ENCODE assay signal across 2 cellular contexts in the genomic region with DNA sequence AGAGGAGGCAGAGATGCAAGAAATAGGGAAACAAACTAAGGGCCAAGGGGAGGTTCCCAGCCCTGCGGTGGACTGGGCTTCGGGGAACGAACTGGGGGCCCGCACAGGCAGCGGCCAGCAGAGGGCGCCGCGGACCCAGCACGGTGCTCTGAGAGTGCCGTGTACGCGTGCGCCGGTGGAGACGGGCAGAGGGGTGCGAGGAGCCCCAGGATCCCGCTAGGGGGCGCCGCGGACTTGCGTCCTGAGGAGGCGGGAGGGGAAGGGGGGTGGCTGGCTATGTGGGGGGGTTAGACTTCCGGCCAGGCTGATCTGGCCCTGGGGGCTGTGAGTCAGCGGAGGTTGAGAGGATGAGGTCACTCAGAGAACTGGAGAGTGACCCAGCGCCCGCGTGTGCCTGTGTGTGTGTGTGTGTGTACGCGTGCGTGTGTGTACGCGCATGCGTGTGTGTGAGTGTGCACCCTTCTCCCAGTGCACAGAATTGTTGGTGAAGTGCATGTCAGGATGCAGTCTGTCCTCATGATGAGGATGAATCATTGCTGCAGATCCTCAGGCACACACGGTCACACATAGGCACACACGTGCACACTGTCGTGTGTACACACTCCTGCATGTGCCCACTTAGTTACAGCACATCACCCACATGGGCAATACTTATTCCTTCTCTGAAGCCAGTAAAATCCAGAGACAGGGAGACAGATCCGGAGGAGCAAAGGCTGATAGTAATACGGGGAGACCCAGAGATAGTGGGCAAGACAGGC.
TF ChIP-seq lines count a peak whose summit lies in the region.

No MANE protein-coding gene starts in this region.

TF ChIP-seq in HCT116, 20 proteins besides CTCF, POLR2A, EP300 and RAD21:
- no peak for TF ChIP-seq SRF (IDR thresholded peaks at IDR 0.05; ENCODE audit: low read depth)
- TF ChIP-seq, protein P1, sequence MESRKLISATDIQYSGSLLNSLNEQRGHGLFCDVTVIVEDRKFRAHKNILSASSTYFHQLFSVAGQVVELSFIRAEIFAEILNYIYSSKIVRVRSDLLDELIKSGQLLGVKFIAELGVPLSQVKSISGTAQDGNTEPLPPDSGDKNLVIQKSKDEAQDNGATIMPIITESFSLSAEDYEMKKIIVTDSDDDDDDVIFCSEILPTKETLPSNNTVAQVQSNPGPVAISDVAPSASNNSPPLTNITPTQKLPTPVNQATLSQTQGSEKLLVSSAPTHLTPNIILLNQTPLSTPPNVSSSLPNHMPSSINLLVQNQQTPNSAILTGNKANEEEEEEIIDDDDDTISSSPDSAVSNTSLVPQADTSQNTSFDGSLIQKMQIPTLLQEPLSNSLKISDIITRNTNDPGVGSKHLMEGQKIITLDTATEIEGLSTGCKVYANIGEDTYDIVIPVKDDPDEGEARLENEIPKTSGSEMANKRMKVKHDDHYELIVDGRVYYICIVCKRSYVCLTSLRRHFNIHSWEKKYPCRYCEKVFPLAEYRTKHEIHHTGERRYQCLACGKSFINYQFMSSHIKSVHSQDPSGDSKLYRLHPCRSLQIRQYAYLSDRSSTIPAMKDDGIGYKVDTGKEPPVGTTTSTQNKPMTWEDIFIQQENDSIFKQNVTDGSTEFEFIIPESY (IDR thresholded peaks at IDR 0.05; ENCODE audit: extremely low read depth, insufficient replicate concordance, low read length): no peak
- TF ChIP-seq EGR1 (IDR thresholded peaks at IDR 0.05; ENCODE audit: low read depth): no peak
- TF ChIP-seq YY1 (IDR thresholded peaks at IDR 0.05; ENCODE audit: extremely low read depth, insufficient replicate concordance, low read depth, low read length): peak; percentile 31
- peak; percentile 55 for TF ChIP-seq TCF7L2 (IDR thresholded peaks at IDR 0.05; ENCODE audit: borderline replicate concordance, extremely low read depth, insufficient read depth, insufficient read length)
- TF ChIP-seq, protein P2, sequence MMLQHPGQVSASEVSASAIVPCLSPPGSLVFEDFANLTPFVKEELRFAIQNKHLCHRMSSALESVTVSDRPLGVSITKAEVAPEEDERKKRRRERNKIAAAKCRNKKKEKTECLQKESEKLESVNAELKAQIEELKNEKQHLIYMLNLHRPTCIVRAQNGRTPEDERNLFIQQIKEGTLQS (IDR thresholded peaks at IDR 0.05): no peak
- TF ChIP-seq JUND (IDR thresholded peaks at IDR 0.05): no peak
- TF ChIP-seq, protein P3, sequence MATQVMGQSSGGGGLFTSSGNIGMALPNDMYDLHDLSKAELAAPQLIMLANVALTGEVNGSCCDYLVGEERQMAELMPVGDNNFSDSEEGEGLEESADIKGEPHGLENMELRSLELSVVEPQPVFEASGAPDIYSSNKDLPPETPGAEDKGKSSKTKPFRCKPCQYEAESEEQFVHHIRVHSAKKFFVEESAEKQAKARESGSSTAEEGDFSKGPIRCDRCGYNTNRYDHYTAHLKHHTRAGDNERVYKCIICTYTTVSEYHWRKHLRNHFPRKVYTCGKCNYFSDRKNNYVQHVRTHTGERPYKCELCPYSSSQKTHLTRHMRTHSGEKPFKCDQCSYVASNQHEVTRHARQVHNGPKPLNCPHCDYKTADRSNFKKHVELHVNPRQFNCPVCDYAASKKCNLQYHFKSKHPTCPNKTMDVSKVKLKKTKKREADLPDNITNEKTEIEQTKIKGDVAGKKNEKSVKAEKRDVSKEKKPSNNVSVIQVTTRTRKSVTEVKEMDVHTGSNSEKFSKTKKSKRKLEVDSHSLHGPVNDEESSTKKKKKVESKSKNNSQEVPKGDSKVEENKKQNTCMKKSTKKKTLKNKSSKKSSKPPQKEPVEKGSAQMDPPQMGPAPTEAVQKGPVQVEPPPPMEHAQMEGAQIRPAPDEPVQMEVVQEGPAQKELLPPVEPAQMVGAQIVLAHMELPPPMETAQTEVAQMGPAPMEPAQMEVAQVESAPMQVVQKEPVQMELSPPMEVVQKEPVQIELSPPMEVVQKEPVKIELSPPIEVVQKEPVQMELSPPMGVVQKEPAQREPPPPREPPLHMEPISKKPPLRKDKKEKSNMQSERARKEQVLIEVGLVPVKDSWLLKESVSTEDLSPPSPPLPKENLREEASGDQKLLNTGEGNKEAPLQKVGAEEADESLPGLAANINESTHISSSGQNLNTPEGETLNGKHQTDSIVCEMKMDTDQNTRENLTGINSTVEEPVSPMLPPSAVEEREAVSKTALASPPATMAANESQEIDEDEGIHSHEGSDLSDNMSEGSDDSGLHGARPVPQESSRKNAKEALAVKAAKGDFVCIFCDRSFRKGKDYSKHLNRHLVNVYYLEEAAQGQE (IDR thresholded peaks at IDR 0.05; ENCODE audit: low read depth): no peak
- TF ChIP-seq CEBPB (IDR thresholded peaks at IDR 0.05; ENCODE audit: low read depth): no peak
- TF ChIP-seq POLR2AphosphoS5 (IDR thresholded peaks at IDR 0.05; ENCODE audit: low read depth, low read length): peak; percentile 91
- no peak for TF ChIP-seq FOSL1 (IDR thresholded peaks at IDR 0.05; ENCODE audit: low read depth)
- TF ChIP-seq ELF1 (IDR thresholded peaks at IDR 0.05; ENCODE audit: borderline replicate concordance, low read depth): no peak
- no peak for TF ChIP-seq EZH2 (IDR thresholded peaks at IDR 0.05)
- TF ChIP-seq, protein P4, sequence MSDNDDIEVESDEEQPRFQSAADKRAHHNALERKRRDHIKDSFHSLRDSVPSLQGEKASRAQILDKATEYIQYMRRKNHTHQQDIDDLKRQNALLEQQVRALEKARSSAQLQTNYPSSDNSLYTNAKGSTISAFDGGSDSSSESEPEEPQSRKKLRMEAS (IDR thresholded peaks at IDR 0.05): no peak
- no peak for TF ChIP-seq ZNF274 (IDR thresholded peaks at IDR 0.05; ENCODE audit: low read depth, low read length)
- TF ChIP-seq SIN3A (IDR thresholded peaks at IDR 0.05; ENCODE audit: low read depth): no peak
- no peak for TF ChIP-seq SP1 (IDR thresholded peaks at IDR 0.05; ENCODE audit: low read depth)
- no peak for TF ChIP-seq ZFX (IDR thresholded peaks at IDR 0.05)
- no peak for TF ChIP-seq EZH2phosphoT487 (IDR thresholded peaks at IDR 0.05; ENCODE audit: borderline replicate concordance)
- TF ChIP-seq CBX3 (IDR thresholded peaks at IDR 0.05; ENCODE audit: low read depth): no peak

TF ChIP-seq in SK-N-SH, 30 proteins besides CTCF, POLR2A, EP300 and RAD21 (continues in another document):
- TF ChIP-seq YY1 (IDR thresholded peaks at IDR 0.05; ENCODE audit: low read depth) (no peak), NRF1 (IDR thresholded peaks at IDR 0.05; ENCODE audit: low read depth, low read length) (peak; percentile 74), TAF1 (IDR thresholded peaks at IDR 0.05; ENCODE audit: borderline replicate concordance, low read depth, low read length) (0 out of 2 replicates have a peak, but pooled peaks have one; percentile 25), RFX5 (IDR thresholded peaks at IDR 0.05; ENCODE audit: low read length) (no peak; the same call in 1 of the 2 replicates), SIN3A (IDR thresholded peaks at IDR 0.05; ENCODE audit: borderline replicate concordance, low read depth, low read length) (peak; percentile 87; the same call in 1 of the 2 replicates), RXRA (IDR thresholded peaks at IDR 0.05; ENCODE audit: borderline replicate concordance, low read depth) (peak; percentile 75; the same call in 1 of the 2 replicates), TCF12 (IDR thresholded peaks at IDR 0.05) (peak; percentile 65; the same call in 1 of the 2 replicates), FOSL2 (IDR thresholded peaks at IDR 0.05; ENCODE audit: borderline replicate concordance, low read depth) (peak; percentile 93), CHD2 (IDR thresholded peaks at IDR 0.05; ENCODE audit: low read length, partially characterized antibody) (peak; percentile 71), GATA2 (CRISPR knock-in tag; IDR thresholded peaks at IDR 0.05) (no peak), RCOR1 (IDR thresholded peaks at IDR 0.05; ENCODE audit: low read length) (peak; percentile 77), NFIC (IDR thresholded peaks at IDR 0.05; ENCODE audit: borderline replicate concordance) (peak; percentile 29; the same call in 1 of the 2 replicates), TEAD4 (IDR thresholded peaks at IDR 0.05; ENCODE audit: borderline replicate concordance, insufficient read depth) (no peak), ELF1 (IDR thresholded peaks at IDR 0.05) (no peak), SMC3 (IDR thresholded peaks at IDR 0.05; ENCODE audit: low read depth, low read length) (peak; percentile 98), MEF2A (IDR thresholded peaks at IDR 0.05; ENCODE audit: borderline replicate concordance, low read depth) (no peak), FOXJ3 (CRISPR knock-in tag; IDR thresholded peaks at IDR 0.05) (no peak; the same call in 1 of the 2 replicates), MXI1 (IDR thresholded peaks at IDR 0.05; ENCODE audit: low read depth, low read length) (peak; percentile 74), POLR2AphosphoS5 (IDR thresholded peaks at IDR 0.05; ENCODE audit: low read depth, low read length) (peak; percentile 34; the same call in 1 of the 2 replicates), JUND (IDR thresholded peaks at IDR 0.05) (peak; percentile 78; the same call in 1 of the 2 replicates), FOXM1 (IDR thresholded peaks at IDR 0.05; ENCODE audit: low read depth) (no peak), GABPA (IDR thresholded peaks at IDR 0.05; ENCODE audit: low read depth) (peak; percentile 64), EZH2phosphoT487 (IDR thresholded peaks at IDR 0.05; ENCODE audit: borderline replicate concordance, low read depth) (no peak)
- TF ChIP-seq, protein P1 (IDR thresholded peaks at IDR 0.05; ENCODE audit: borderline replicate concordance, low read depth): peak; percentile 27; the same call in 1 of the 2 replicates
- TF ChIP-seq, protein P5, sequence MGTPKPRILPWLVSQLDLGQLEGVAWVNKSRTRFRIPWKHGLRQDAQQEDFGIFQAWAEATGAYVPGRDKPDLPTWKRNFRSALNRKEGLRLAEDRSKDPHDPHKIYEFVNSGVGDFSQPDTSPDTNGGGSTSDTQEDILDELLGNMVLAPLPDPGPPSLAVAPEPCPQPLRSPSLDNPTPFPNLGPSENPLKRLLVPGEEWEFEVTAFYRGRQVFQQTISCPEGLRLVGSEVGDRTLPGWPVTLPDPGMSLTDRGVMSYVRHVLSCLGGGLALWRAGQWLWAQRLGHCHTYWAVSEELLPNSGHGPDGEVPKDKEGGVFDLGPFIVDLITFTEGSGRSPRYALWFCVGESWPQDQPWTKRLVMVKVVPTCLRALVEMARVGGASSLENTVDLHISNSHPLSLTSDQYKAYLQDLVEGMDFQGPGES (IDR thresholded peaks at IDR 0.05; ENCODE audit: low read depth, low read length): no peak
- TF ChIP-seq, protein P4 (IDR thresholded peaks at IDR 0.05; ENCODE audit: low read depth): peak; percentile 81
- TF ChIP-seq, protein P6, sequence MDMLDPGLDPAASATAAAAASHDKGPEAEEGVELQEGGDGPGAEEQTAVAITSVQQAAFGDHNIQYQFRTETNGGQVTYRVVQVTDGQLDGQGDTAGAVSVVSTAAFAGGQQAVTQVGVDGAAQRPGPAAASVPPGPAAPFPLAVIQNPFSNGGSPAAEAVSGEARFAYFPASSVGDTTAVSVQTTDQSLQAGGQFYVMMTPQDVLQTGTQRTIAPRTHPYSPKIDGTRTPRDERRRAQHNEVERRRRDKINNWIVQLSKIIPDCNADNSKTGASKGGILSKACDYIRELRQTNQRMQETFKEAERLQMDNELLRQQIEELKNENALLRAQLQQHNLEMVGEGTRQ (IDR thresholded peaks at IDR 0.05; ENCODE audit: borderline replicate concordance, low read depth, low read length): no peak
- TF ChIP-seq, protein P7, sequence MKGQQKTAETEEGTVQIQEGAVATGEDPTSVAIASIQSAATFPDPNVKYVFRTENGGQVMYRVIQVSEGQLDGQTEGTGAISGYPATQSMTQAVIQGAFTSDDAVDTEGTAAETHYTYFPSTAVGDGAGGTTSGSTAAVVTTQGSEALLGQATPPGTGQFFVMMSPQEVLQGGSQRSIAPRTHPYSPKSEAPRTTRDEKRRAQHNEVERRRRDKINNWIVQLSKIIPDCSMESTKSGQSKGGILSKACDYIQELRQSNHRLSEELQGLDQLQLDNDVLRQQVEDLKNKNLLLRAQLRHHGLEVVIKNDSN (IDR thresholded peaks at IDR 0.05; ENCODE audit: borderline replicate concordance, low read depth): no peak
- TF ChIP-seq, protein P3 (IDR thresholded peaks at IDR 0.05; ENCODE audit: low read depth, low read length): peak; percentile 65
